Comparison of ENCODE assay signal across 24 cellular contexts in genomic region chr4:4274226-4274625, GRCh38. TPM values are rescaled to one million over a fixed set of nuclear protein-coding genes. Genes with fewer than 3 reads are reported as not detected.
"Had no signal": no experiment of that assay in that cellular context is flagged by ENCODE, and none has a peak within 500 bp of the region (broad histone marks: within the 10 kb centered on the region; RNA-seq: fewer than 3 reads in every experiment).

No MANE protein-coding gene starts in this region.

- H3K4me3 ChIP-seq: lung, tibial artery had no signal

- H3K27me3 ChIP-seq: foreskin keratinocyte, tibial artery had no signal

- H3K27me3 Mint-ChIP-seq: activated B cell treated with CpG ODN at 0.5 μM for 24 hours; activated CD4-positive, alpha-beta T cell treated with anti-CD3 and anti-CD28 coated beads for 36 hours; dendritic cell treated with granulocyte-macrophage colony-stimulating factor and Interleukin-4, amounts not matched to agents 40 ng/mL and 50 ng/mL, for 4 days; naive B cell; stimulated activated naive CD8-positive, alpha-beta T cell treated with anti-CD3 and anti-CD28 coated beads, Interleukin-15, Interleukin-2, amounts not matched to agents 100 ng/mL and 50 ng/mL, for 24 hours had no signal

- H3K9me3 Mint-ChIP-seq: activated B cell treated with CpG ODN at 0.5 μM for 24 hours; dendritic cell treated with granulocyte-macrophage colony-stimulating factor and Interleukin-4, amounts not matched to agents 40 ng/mL and 50 ng/mL, for 4 days; naive B cell; stimulated activated naive CD8-positive, alpha-beta T cell treated with anti-CD3 and anti-CD28 coated beads, Interleukin-15, Interleukin-2, amounts not matched to agents 100 ng/mL and 50 ng/mL, for 24 hours had no signal

- DNase-seq: activated B cell treated with CpG ODN at 0.5 μM for 24 hours; activated CD4-positive, alpha-beta T cell treated with anti-CD3 and anti-CD28 coated beads for 36 hours; activated CD4-positive, alpha-beta T cell treated with anti-CD3 and anti-CD28 coated beads, Interleukin-2, amount 50 U/mL, for 4 hours; effector CD4-positive, alpha-beta T cell; erythroblast; foreskin keratinocyte; kidney; naive B cell; retina; SK-N-SH; stimulated activated CD4-positive, alpha-beta T cell treated with anti-CD3 and anti-CD28 coated beads, Interleukin-2, amount 100 ng/mL, for 48 hours; T1000; tibial artery had no signal

- H3K27ac Mint-ChIP-seq: activated B cell treated with CpG ODN at 0.5 μM for 24 hours; activated CD4-positive, alpha-beta T cell treated with anti-CD3 and anti-CD28 coated beads for 36 hours; dendritic cell treated with granulocyte-macrophage colony-stimulating factor and Interleukin-4, amounts not matched to agents 40 ng/mL and 50 ng/mL, for 4 days; stimulated activated naive CD8-positive, alpha-beta T cell treated with anti-CD3 and anti-CD28 coated beads, Interleukin-15, Interleukin-2, amounts not matched to agents 100 ng/mL and 50 ng/mL, for 24 hours had no signal

- H3K4me3 Mint-ChIP-seq: activated B cell treated with CpG ODN at 0.5 μM for 24 hours; activated CD4-positive, alpha-beta T cell treated with anti-CD3 and anti-CD28 coated beads for 36 hours; dendritic cell treated with granulocyte-macrophage colony-stimulating factor and Interleukin-4, amounts not matched to agents 40 ng/mL and 50 ng/mL, for 4 days; stimulated activated naive CD8-positive, alpha-beta T cell treated with anti-CD3 and anti-CD28 coated beads, Interleukin-15, Interleukin-2, amounts not matched to agents 100 ng/mL and 50 ng/mL, for 24 hours had no signal

- H3K27ac ChIP-seq: foreskin keratinocyte, tibial artery had no signal

- H3K4me1 Mint-ChIP-seq: activated B cell treated with CpG ODN at 0.5 μM for 24 hours, naive B cell had no signal

- H3K9me3 ChIP-seq: SK-N-SH, tibial artery had no signal

- ATAC-seq: activated CD4-positive, alpha-beta T cell treated with anti-CD3 and anti-CD28 coated beads for 36 hours; foreskin keratinocyte had no signal

- H3K4me1 ChIP-seq: foreskin keratinocyte, tibial artery had no signal

RNA-seq across cellular contexts. Expression of gene OTOP1, which starts 47.5 kb away (rescaled TPM):
- total RNA-seq: activated B cell treated with CpG ODN at 0.5 μM for 24 hours; activated CD4-positive, alpha-beta T cell treated with anti-CD3 and anti-CD28 coated beads for 36 hours; activated CD8-positive, alpha-beta memory T cell treated with anti-CD3 and anti-CD28 coated beads for 36 hours; fibroblast of lung; foreskin keratinocyte; glomerular endothelial cell; kidney; lung; mesenteric fat pad; mucosa of gallbladder; osteoblast; posterior vena cava; urinary bladder had no signal
- polyA plus RNA-seq: fibroblast of lung, foreskin keratinocyte, lung, SK-N-SH, urinary bladder had no signal
